Comparison of ENCODE assay signal across 24 cellular contexts in genomic region chr1:46761740-46762139, GRCh38. TPM values are rescaled to one million over a fixed set of nuclear protein-coding genes. Genes with fewer than 3 reads are reported as not detected.
DNase-seq lines count a peak whose midpoint lies in the region; ATAC-seq, FAIRE-seq and TF ChIP-seq lines count a peak whose summit lies in the region.
"Had no signal": no experiment of that assay in that cellular context is flagged by ENCODE, and none has a peak within 500 bp of the region (broad histone marks: within the 10 kb centered on the region; RNA-seq: fewer than 3 reads in every experiment).

No MANE protein-coding gene starts in this region.

- no peaks in the 10 kb centered on the region for H3K4me1 Mint-ChIP-seq in effector memory CD8-positive, alpha-beta T cell (ENCODE audit: low read depth in 2 of 2)
- no peaks in the 10 kb centered on the region for H3K4me1 Mint-ChIP-seq in endothelial cell (ENCODE audit: unreplicated experiment)

- TF ChIP-seq EP300 in HepG2 (IDR thresholded peaks at IDR 0.05; ENCODE audit: low read depth in 2 of 2, low read length in 2 of 2) (no peak), HepG2 (CRISPR knock-in tag; IDR thresholded peaks at IDR 0.05; ENCODE audit: borderline replicate concordance) (no peak)

- H3K36me3 ChIP-seq in HepG2 (replicated peaks in 1 of 2; ENCODE audit: control insufficient read depth in 1 of 2, insufficient read depth in 2 of 2, low read length in 2 of 2) (no peaks in the 10 kb centered on the region), right lobe of liver (no peaks in the 10 kb centered on the region)
- H3K36me3 ChIP-seq: BLaER1 had no signal

- FAIRE-seq in HepG2 (lab: Jason Lieb, UNC) = no peak
- FAIRE-seq: D721Med had no signal

- no peak for TF ChIP-seq CTCF in HepG2 (CRISPR knock-in tag; IDR thresholded peaks at IDR 0.05)
- no peak for TF ChIP-seq CTCF in right lobe of liver (IDR thresholded peaks at IDR 0.05)
- no peak for TF ChIP-seq CTCF in endothelial cell (IDR thresholded peaks at IDR 0.05; ENCODE audit: unreplicated experiment)

- no peak overlapping the region for H3K4me2 ChIP-seq in HepG2 (ENCODE audit: low read depth, low read length)
- H3K4me2 ChIP-seq: BLaER1 had no signal

- DNase-seq in DMS53 (lab: John Stamatoyannopoulos, UW) (peak; percentile 76), DMS53 treated with DMSO at 0.1 percent for 48 hours (lab: John Stamatoyannopoulos, UW; ENCODE audit: unreplicated experiment) (no peak), HepG2 (ENCODE audit: low spot score) (no peak), right lobe of liver (no peak), HUDEP-2 (lab: John Stamatoyannopoulos, UW; ENCODE audit: unreplicated experiment in 76 of 76) (no peak), endothelial cell (ENCODE audit: low spot score) (no peak)
- DNase-seq in effector memory CD8-positive, alpha-beta T cell = no peak
- DNase-seq: Caco-2; CD4-positive, alpha-beta T cell; DMS79 treated with DMSO at 0.1 percent for 48 hours; GF-D8; GOT3; H7; HFFc6 had no signal

- H3K27me3 Mint-ChIP-seq in effector memory CD8-positive, alpha-beta T cell = peaks cover 60 to 65% of the 10 kb centered on the region in 2 donors
- H3K27me3 Mint-ChIP-seq in endothelial cell (ENCODE audit: unreplicated experiment) = peaks cover 7% of the 10 kb centered on the region

- in situ Hi-C loops in HepG2 (cut with HindIII; ENCODE audit: extremely low pct_ligation_motif_present, low pct_unique_long_range_greater_than_20kb) = no loop called here

- BruUV-seq in HepG2 (replicated peaks; lab: Mats Ljungman, UMichigan) = no TSS peak

- CTCF ChIA-PET in HepG2 (lab: Yijun Ruan, JAX; ENCODE audit: low intra/inter-chr PET ratio, low total read pairs) = no interaction called here

- no peaks in the 10 kb centered on the region for H3K27me3 ChIP-seq in HepG2 (ENCODE audit: control insufficient read depth in 1 of 2, insufficient read depth in 2 of 2, low read length in 2 of 2)
- H3K27me3 ChIP-seq in right lobe of liver = no peaks in the 10 kb centered on the region
- H3K27me3 ChIP-seq: BLaER1 had no signal

- no peak overlapping the region for H2AFZ ChIP-seq in HepG2 (ENCODE audit: low read length)

- no peaks in the 10 kb centered on the region for H3K9me3 Mint-ChIP-seq in effector memory CD8-positive, alpha-beta T cell
- no peaks in the 10 kb centered on the region for H3K9me3 Mint-ChIP-seq in endothelial cell (ENCODE audit: unreplicated experiment)
- H3K9me3 Mint-ChIP-seq: CD4-positive, alpha-beta T cell; HFFc6 had no signal

- TF ChIP-seq POLR2A in HepG2 (IDR thresholded peaks at IDR 0.05; ENCODE audit: insufficient read depth in 1 of 2, low read depth in 2 of 2, low read length in 2 of 2) (no peak), right lobe of liver (IDR thresholded peaks at IDR 0.05) (no peak)

- H3K4me1 ChIP-seq in HepG2 (ENCODE audit: insufficient read depth, low read length) (peaks cover 19% of the 10 kb centered on the region), right lobe of liver (no peaks in the 10 kb centered on the region)
- H3K4me1 ChIP-seq: BLaER1 had no signal

- ATAC-seq in HepG2 (no peak), right lobe of liver (no peak), esophagus mucosa (peak; percentile 58)
- ATAC-seq in effector memory CD8-positive, alpha-beta T cell (replicated peaks) = no peak
- ATAC-seq: HCT116 had no signal

- H3K9me3 ChIP-seq in HepG2 (ENCODE audit: low read length) (no peaks in the 10 kb centered on the region), right lobe of liver (no peaks in the 10 kb centered on the region)
- H3K9me3 ChIP-seq: Caco-2 had no signal

- H3K27ac Mint-ChIP-seq in effector memory CD8-positive, alpha-beta T cell = no peak overlapping the region
- H3K27ac Mint-ChIP-seq in endothelial cell (ENCODE audit: unreplicated experiment) = no peak overlapping the region
- H3K27ac Mint-ChIP-seq: CD4-positive, alpha-beta T cell; HFFc6 had no signal

- peaks cover 3% of the 10 kb centered on the region for H3K36me3 Mint-ChIP-seq in effector memory CD8-positive, alpha-beta T cell (ENCODE audit: insufficient read depth)
- H3K36me3 Mint-ChIP-seq in endothelial cell (ENCODE audit: low read depth, unreplicated experiment) = peaks cover 3% of the 10 kb centered on the region
- H3K36me3 Mint-ChIP-seq: IgD-negative memory B cell had no signal

- no peak overlapping the region for H3K9ac ChIP-seq in HepG2 (ENCODE audit: insufficient read depth, low read depth, low read length)
- H3K9ac ChIP-seq: BLaER1 had no signal

- no peak overlapping the region for H3K4me3 ChIP-seq in HepG2 (replicated peaks in 1 of 3; ENCODE audit: insufficient read depth in 1 of 3, low read depth in 2 of 3, low read length in 3 of 3)
- no peak overlapping the region for H3K4me3 ChIP-seq in right lobe of liver
- H3K4me3 ChIP-seq: BLaER1 had no signal

- TF ChIP-seq RAD21 in HepG2 (CRISPR knock-in tag; IDR thresholded peaks at IDR 0.05) = no peak

- H4K20me1 ChIP-seq in HepG2 (ENCODE audit: insufficient read depth, low read length) = no peaks in the 10 kb centered on the region
- H4K20me1 ChIP-seq: BLaER1 had no signal

- H3K27ac ChIP-seq in HepG2 (ENCODE audit: extremely low read length, insufficient read depth, low read length) = no peak overlapping the region
- H3K27ac ChIP-seq in right lobe of liver = no peak overlapping the region
- H3K27ac ChIP-seq: 22Rv1, BLaER1, HL-60 had no signal

- H3K4me3 Mint-ChIP-seq in effector memory CD8-positive, alpha-beta T cell = no peak overlapping the region
- H3K4me3 Mint-ChIP-seq in endothelial cell (ENCODE audit: unreplicated experiment) = no peak overlapping the region
- H3K4me3 Mint-ChIP-seq: CD4-positive, alpha-beta T cell; HFFc6; IgD-negative memory B cell had no signal

- no peaks in the 10 kb centered on the region for H3K79me2 ChIP-seq in HepG2 (ENCODE audit: insufficient read depth, low read length)

- POLR2A ChIA-PET in HepG2 (lab: Yijun Ruan, JAX) = no interaction called here

- intact Hi-C loops in HepG2 (cut with micrococcal nuclease; ENCODE audit: unreplicated experiment) = no loop called here
- intact Hi-C loops in right lobe of liver (cut with DNase I) = no loop called here

TF ChIP-seq in HepG2, 621 proteins besides CTCF, POLR2A, EP300 and RAD21 (continues in another document):
- TF ChIP-seq MAFK (conservative IDR thresholded peaks at IDR 0.05 in 1 of 2, IDR thresholded peaks at IDR 0.05 in 1 of 2; ENCODE audit: low read length in 2 of 2) = peak; percentile 27 to 56; a peak in 2 of 4 replicates
- no peak for TF ChIP-seq ZFP36 (IDR thresholded peaks at IDR 0.05; ENCODE audit: borderline replicate concordance, low read depth, low read length, partially characterized antibody)

RNA-seq across cellular contexts. Expression of gene CYP4B1, which starts 37.1 kb away (rescaled TPM):
- not detected in 2 replicates for total RNA-seq in HepG2 (2016; rRNA removed; fragmentation: Illumina TruSeq; extraction: Trizol)
- total RNA-seq in HepG2 (2016; cell fraction: cytosol; rRNA removed; fragmentation: Illumina TruSeq; extraction: Trizol; ENCODE audit: low read depth) = not detected in 2 replicates
- 0.06 TPM in 1 of 2 replicates, not detected in the other for total RNA-seq in HepG2 (2016; cell fraction: insoluble cytoplasmic fraction; rRNA removed; fragmentation: Illumina TruSeq; extraction: Trizol)
- not detected in 2 replicates for total RNA-seq in HepG2 (2016; cell fraction: membrane; rRNA removed; fragmentation: Illumina TruSeq; extraction: Trizol)
- total RNA-seq in HepG2 (2016; cell fraction: nucleus; rRNA removed; fragmentation: Illumina TruSeq; extraction: Trizol) = not detected in 2 replicates
- polyA plus RNA-seq in HepG2 (2011; rRNA removed) = 0.03 and 0.10 TPM in 2 replicates
- not detected in 2 replicates for polyA plus RNA-seq in HepG2 (2011; cell fraction: cytosol; rRNA removed)
- not detected in 2 replicates for polyA plus RNA-seq in HepG2 (2011; cell fraction: nucleus; rRNA removed)
- polyA plus RNA-seq in HepG2 (2012) = not detected in 2 replicates
- polyA plus RNA-seq in HepG2 (2016; cell fraction: cytosol; fragmentation: Illumina TruSeq; extraction: Trizol; ENCODE audit: low read depth) = not detected in 2 replicates
- polyA plus RNA-seq in HepG2 (2016; cell fraction: insoluble cytoplasmic fraction; fragmentation: Illumina TruSeq; extraction: Trizol; ENCODE audit: low read depth) = not detected in 2 replicates
- polyA plus RNA-seq in HepG2 (2016; cell fraction: membrane; fragmentation: Illumina TruSeq; extraction: Trizol; ENCODE audit: low read depth) = not detected in 2 replicates
- polyA plus RNA-seq in HepG2 (2016; cell fraction: nucleus; fragmentation: Illumina TruSeq; extraction: Trizol; ENCODE audit: insufficient read depth, low read depth) = not detected in 2 replicates
- not detected in 2 replicates for polyA minus RNA-seq in HepG2 (2011; rRNA and poly(A)+ RNA removed; ENCODE audit: low replicate concordance)
- polyA minus RNA-seq in HepG2 (2011; cell fraction: cytosol; rRNA and poly(A)+ RNA removed) = not detected in 2 replicates
- not detected in 2 replicates for polyA minus RNA-seq in HepG2 (2011; cell fraction: nucleus; rRNA and poly(A)+ RNA removed)
- under 1 TPM in 1 of 6 experiments, not detected in 5; 0.62 TPM for total RNA-seq in right lobe of liver
- 13.5 TPM for total RNA-seq in esophagus mucosa
- not detected for total RNA-seq in endothelial cell (ENCODE audit: unreplicated experiment)
- total RNA-seq: A673; Caco-2; CD4-positive, alpha-beta T cell; H7; HFFc6; HT1080 had no signal
- polyA plus RNA-seq: AG04450, IgD-negative memory B cell had no signal

RNA-seq across cellular contexts. Expression of gene EFCAB14, which starts 42.8 kb away (rescaled TPM):
- total RNA-seq in HepG2 (2016; rRNA removed; fragmentation: Illumina TruSeq; extraction: Trizol) = 17.4 and 17.9 TPM in 2 replicates
- 11.0 and 11.7 TPM in 2 replicates for total RNA-seq in HepG2 (2016; cell fraction: cytosol; rRNA removed; fragmentation: Illumina TruSeq; extraction: Trizol; ENCODE audit: low read depth)
- total RNA-seq in HepG2 (2016; cell fraction: insoluble cytoplasmic fraction; rRNA removed; fragmentation: Illumina TruSeq; extraction: Trizol) = 16.1 and 18.3 TPM in 2 replicates
- 25.4 and 27.5 TPM in 2 replicates for total RNA-seq in HepG2 (2016; cell fraction: membrane; rRNA removed; fragmentation: Illumina TruSeq; extraction: Trizol)
- total RNA-seq in HepG2 (2016; cell fraction: nucleus; rRNA removed; fragmentation: Illumina TruSeq; extraction: Trizol) = 20.5 and 25.5 TPM in 2 replicates
- 12.4 and 13.4 TPM in 2 replicates for polyA plus RNA-seq in HepG2 (2011; rRNA removed)
- polyA plus RNA-seq in HepG2 (2011; cell fraction: cytosol; rRNA removed) = 7.2 and 10.6 TPM in 2 replicates
- 11.6 and 14.9 TPM in 2 replicates for polyA plus RNA-seq in HepG2 (2011; cell fraction: nucleus; rRNA removed)
- 11.5 and 11.8 TPM in 2 replicates for polyA plus RNA-seq in HepG2 (2012)
- 6.7 and 7.2 TPM in 2 replicates for polyA plus RNA-seq in HepG2 (2016; cell fraction: cytosol; fragmentation: Illumina TruSeq; extraction: Trizol; ENCODE audit: low read depth)
- polyA plus RNA-seq in HepG2 (2016; cell fraction: insoluble cytoplasmic fraction; fragmentation: Illumina TruSeq; extraction: Trizol; ENCODE audit: low read depth) = 18.6 and 19.8 TPM in 2 replicates
- polyA plus RNA-seq in HepG2 (2016; cell fraction: membrane; fragmentation: Illumina TruSeq; extraction: Trizol; ENCODE audit: low read depth) = 17.5 and 20.0 TPM in 2 replicates
- polyA plus RNA-seq in HepG2 (2016; cell fraction: nucleus; fragmentation: Illumina TruSeq; extraction: Trizol; ENCODE audit: insufficient read depth, low read depth) = 25.2 and 29.8 TPM in 2 replicates
- 12.3 and 40.5 TPM in 2 replicates for polyA minus RNA-seq in HepG2 (2011; rRNA and poly(A)+ RNA removed; ENCODE audit: low replicate concordance)
- 13.4 and 18.1 TPM in 2 replicates for polyA minus RNA-seq in HepG2 (2011; cell fraction: cytosol; rRNA and poly(A)+ RNA removed)
- polyA minus RNA-seq in HepG2 (2011; cell fraction: nucleus; rRNA and poly(A)+ RNA removed) = 22.0 and 31.1 TPM in 2 replicates
- 10 to 100 TPM; 41.5 to 56.9 (median 43.5) TPM for total RNA-seq in right lobe of liver
- total RNA-seq in esophagus mucosa = 63.6 TPM
- 325 TPM for total RNA-seq in endothelial cell (ENCODE audit: unreplicated experiment)
